ENCODE assay signal across 23 cellular contexts in the genomic region with DNA sequence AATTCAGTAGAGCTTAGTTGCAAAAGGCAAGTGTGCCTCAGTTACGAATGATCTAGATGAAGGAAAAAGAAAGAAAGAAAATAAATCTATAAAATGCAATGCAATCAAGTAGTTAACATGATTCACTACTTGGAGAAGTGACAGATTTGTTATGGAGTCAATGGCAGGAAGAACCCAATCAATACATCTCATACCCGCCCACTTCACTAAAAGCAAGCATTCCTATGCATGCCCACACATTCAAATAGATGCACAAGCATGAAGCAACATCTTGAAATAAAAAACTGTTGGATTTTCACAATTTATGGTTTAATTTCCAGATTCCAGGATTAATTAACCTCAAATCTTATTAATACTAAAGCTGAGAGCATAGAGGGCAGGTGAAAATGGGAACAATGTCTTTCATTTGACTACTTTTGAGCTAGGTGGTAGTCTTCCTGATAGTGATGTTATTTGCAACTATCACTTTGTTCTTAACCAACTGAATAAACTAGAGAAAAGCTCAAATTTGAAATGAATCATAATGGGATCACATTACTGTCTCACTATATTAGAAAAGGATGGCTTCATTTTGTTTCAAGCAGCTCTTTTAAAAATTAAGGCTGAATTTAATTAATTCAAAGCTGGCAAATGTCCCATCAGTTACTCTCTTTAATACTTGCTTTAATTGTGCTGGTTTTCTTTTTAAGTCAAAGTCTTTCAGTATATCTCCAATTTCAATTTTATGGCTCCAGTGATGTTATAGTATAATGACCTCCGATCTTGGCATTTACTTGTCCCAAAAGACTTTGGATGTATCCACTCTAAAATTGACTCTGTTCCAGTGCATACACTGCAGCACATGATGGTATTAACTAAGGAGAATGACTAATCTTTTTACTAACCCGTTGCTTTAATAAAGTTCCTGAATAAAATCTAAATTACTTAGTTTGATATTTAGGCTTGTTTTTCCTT. TPM values are rescaled to one million over a fixed set of nuclear protein-coding genes. Genes with fewer than 3 reads are reported as not detected.
A peak's percentile ranks its signal among the peaks of the same experiment; 100 is the strongest.
DNase-seq lines count a peak whose midpoint lies in the region; ATAC-seq, FAIRE-seq and TF ChIP-seq lines count a peak whose summit lies in the region.
"Had no signal": no experiment of that assay in that cellular context is flagged by ENCODE, and none has a peak within 500 bp of the region (broad histone marks: within the 10 kb centered on the region; RNA-seq: fewer than 3 reads in every experiment).

No MANE protein-coding gene starts in this region.

- no peaks in the 10 kb centered on the region for H3K27me3 ChIP-seq in adipocyte (replicated peaks; ENCODE audit: control insufficient read depth, insufficient read depth, low read length)
- H3K27me3 ChIP-seq: right lobe of liver, testis had no signal

- intact Hi-C loops in head of caudate nucleus (cut with DNase I) = no loop called here

- no peaks in the 10 kb centered on the region for H3K9me3 ChIP-seq in adipocyte (ENCODE audit: control insufficient read depth, low read length)
- H3K9me3 ChIP-seq: HAP-1, right lobe of liver, testis had no signal

- peaks cover 12% of the 10 kb centered on the region for H3K4me1 ChIP-seq in adipocyte (ENCODE audit: control insufficient read depth, insufficient read depth, low read length)
- H3K4me1 ChIP-seq: parathyroid adenoma, right lobe of liver, testis had no signal

- TF ChIP-seq POLR2A in H54 (IDR thresholded peaks at IDR 0.05; ENCODE audit: low read depth, low read length) = no peak

- H3K4me3 ChIP-seq in adipocyte (ENCODE audit: low read length) = peak overlapping the region; percentile 18
- H3K4me3 ChIP-seq: HAP-1, right lobe of liver, testis had no signal

- ATAC-seq in left lobe of liver = peak; percentile 44
- ATAC-seq: left colon; naive thymus-derived CD8-positive, alpha-beta T cell had no signal

- H3K9ac ChIP-seq in adipocyte (ENCODE audit: low read length) = no peak overlapping the region
- H3K9ac ChIP-seq: parathyroid adenoma had no signal

- FAIRE-seq in G401.6 (lab: Jason Lieb, UNC) = peak; percentile 97
- peak; percentile 38 for FAIRE-seq in H54 (lab: Jason Lieb, UNC)

- H3K36me3 ChIP-seq in adipocyte (ENCODE audit: control insufficient read depth, insufficient read depth, low read length, severe bottlenecking) = no peaks in the 10 kb centered on the region
- H3K36me3 ChIP-seq: HAP-1, right lobe of liver had no signal

- no peak for DNase-seq in H54 (ENCODE audit: insufficient read length, low spot score)
- DNase-seq in adipocyte (ENCODE audit: low read depth) = peak; percentile 14
- no peak for DNase-seq in left lobe of liver (ENCODE audit: low spot score)
- DNase-seq in globus pallidus (ENCODE audit: low spot score) = no peak
- DNase-seq in AML-193 (lab: John Stamatoyannopoulos, UW) = no peak
- no peak for DNase-seq in head of caudate nucleus
- no peak for DNase-seq in HPDE6-E6E7 (ENCODE audit: extremely low spot score)
- DNase-seq: activated CD4-positive, alpha-beta T cell treated with anti-CD3 and anti-CD28 coated beads, Interleukin-2, amount 50 U/mL, for 48 hours; activated gamma-delta T cell treated with Interleukin-2 at 50 U/mL for 16 hours; activated T-cell treated with anti-CD3 and anti-CD28 coated beads for 4 hours; amniotic stem cell; caudate nucleus; left colon; naive thymus-derived CD8-positive, alpha-beta T cell; NCI-H1417 treated with DMSO at 0.1 percent for 48 hours; NCI-H2171 treated with DMSO at 0.1 percent for 48 hours; NCI-H526 treated with DMSO at 0.1 percent for 48 hours; right lobe of liver; Right ventricle myocardium superior; testis had no signal

RNA-seq across cellular contexts. Expression of gene CCDC50, which starts 46.7 kb away (rescaled TPM):
- total RNA-seq in left lobe of liver = 35.8 TPM

RNA-seq across cellular contexts. Expression of gene UTS2B, which starts 47.8 kb away (rescaled TPM):
- 0.15 TPM for total RNA-seq in left lobe of liver
- total RNA-seq: left colon; naive thymus-derived CD8-positive, alpha-beta T cell had no signal
